In the genomic region with DNA sequence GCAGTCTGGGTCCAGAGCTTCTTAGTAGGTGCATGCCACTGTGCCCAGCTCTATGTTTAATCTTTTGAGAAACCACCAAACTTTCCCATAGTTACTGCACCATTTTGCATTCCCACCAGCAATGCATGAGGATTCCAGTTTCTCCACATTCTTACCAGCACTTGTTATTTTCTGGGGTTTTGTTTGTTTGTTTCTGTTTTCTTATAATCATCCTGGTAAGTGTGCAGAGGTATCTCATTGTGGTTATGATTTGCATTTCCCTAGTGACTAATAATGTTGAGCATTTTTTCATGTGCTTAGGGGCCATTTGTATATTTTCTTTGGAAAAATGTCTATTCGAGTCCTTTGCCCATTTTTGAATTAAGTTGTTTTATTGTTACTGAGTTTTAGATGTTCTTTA, we compare ENCODE assay signal across 39 cellular contexts. TPM values are rescaled to one million over a fixed set of nuclear protein-coding genes. Genes with fewer than 3 reads are reported as not detected.
"Had no signal": no experiment of that assay in that cellular context is flagged by ENCODE, and none has a peak within 500 bp of the region (broad histone marks: within the 10 kb centered on the region; RNA-seq: fewer than 3 reads in every experiment).

No MANE protein-coding gene starts in this region.

- ATAC-seq: activated naive CD4-positive, alpha-beta T cell treated with anti-CD3 and anti-CD28 coated beads, Interleukin-2, amount 50 U/mL, for 72 hours; activated T-cell treated with anti-CD3 and anti-CD28 coated beads, Interleukin-2, amount 50 U/mL, for 4 hours; body of pancreas; Right ventricle myocardium inferior; SK-N-SH treated with all-trans-retinoic acid at 6 μM for 48 hours; T-cell; T-helper 17 cell had no signal

- H3K27ac ChIP-seq: adrenal gland, body of pancreas, breast epithelium, VCaP had no signal

- H3K36me3 ChIP-seq: adrenal gland, breast epithelium had no signal

- DNase-seq: activated B cell treated with CpG ODN at 0.5 μM for 24 hours; activated CD4-positive, alpha-beta memory T cell treated with anti-CD3 and anti-CD28 coated beads for 36 hours; activated CD4-positive, alpha-beta T cell treated with anti-CD3 and anti-CD28 coated beads for 4 hours; activated CD4-positive, alpha-beta T cell treated with anti-CD3 and anti-CD28 coated beads, Interleukin-2, amount 50 U/mL, for 1 hour; activated CD4-positive, CD25-positive, alpha-beta regulatory T cell treated with anti-CD3 and anti-CD28 coated beads, Interleukin-2, amount 50 U/mL, for 72 hours; activated CD8-positive, alpha-beta memory T cell treated with anti-CD3 and anti-CD28 coated beads, Interleukin-2, amount 50 U/mL, for 4 hours; activated gamma-delta T cell treated with Interleukin-2 at 50 U/mL for 16 hours; activated naive CD4-positive, alpha-beta T cell treated with anti-CD3 and anti-CD28 coated beads for 36 hours; activated T-cell treated with anti-CD3 and anti-CD28 coated beads for 4 hours; activated T-cell treated with anti-CD3 and anti-CD28 coated beads, Interleukin-2, amount 50 U/mL, for 4 hours; adrenal gland; body of pancreas; caudate nucleus; cerebellar nuclear complex; Karpas-422; MM.1S; MV-4-11; NCI-H1092; NCI-H1436 treated with DMSO at 0.1 percent for 48 hours; NCI-H1694 treated with DMSO at 0.1 percent for 48 hours; NCI-H2029 treated with DMSO at 0.1 percent for 48 hours; NCI-H2107; NCI-H2171; NCI-H2227 treated with DMSO at 0.1 percent for 48 hours; NCI-H446; NCI-H510A treated with DMSO at 0.1 percent for 48 hours; NCI-H526 treated with DMSO at 0.1 percent for 48 hours; NCI-H774; SIG-M5; T-cell; T-helper 17 cell; T-helper 9 cell had no signal

- H3K4me1 ChIP-seq: adrenal gland, body of pancreas, breast epithelium had no signal

- FAIRE-seq: astrocyte, RCC 7860 had no signal

- H3K4me3 ChIP-seq: adrenal gland, body of pancreas, breast epithelium had no signal

- H3K27me3 ChIP-seq: body of pancreas had no signal

RNA-seq across cellular contexts. Expression of a gene that starts 11.4 kb away (rescaled TPM):
- total RNA-seq: activated B cell treated with CpG ODN at 0.5 μM for 24 hours; activated CD4-positive, alpha-beta memory T cell treated with anti-CD3 and anti-CD28 coated beads for 36 hours; activated T-cell treated with anti-CD3 and anti-CD28 coated beads, Interleukin-2, amount 50 U/mL, for 4 hours; body of pancreas; breast epithelium; Right ventricle myocardium inferior had no signal
- polyA plus RNA-seq: adrenal gland had no signal
